Comparison of ENCODE assay signal across 8 cellular contexts in the genomic region with DNA sequence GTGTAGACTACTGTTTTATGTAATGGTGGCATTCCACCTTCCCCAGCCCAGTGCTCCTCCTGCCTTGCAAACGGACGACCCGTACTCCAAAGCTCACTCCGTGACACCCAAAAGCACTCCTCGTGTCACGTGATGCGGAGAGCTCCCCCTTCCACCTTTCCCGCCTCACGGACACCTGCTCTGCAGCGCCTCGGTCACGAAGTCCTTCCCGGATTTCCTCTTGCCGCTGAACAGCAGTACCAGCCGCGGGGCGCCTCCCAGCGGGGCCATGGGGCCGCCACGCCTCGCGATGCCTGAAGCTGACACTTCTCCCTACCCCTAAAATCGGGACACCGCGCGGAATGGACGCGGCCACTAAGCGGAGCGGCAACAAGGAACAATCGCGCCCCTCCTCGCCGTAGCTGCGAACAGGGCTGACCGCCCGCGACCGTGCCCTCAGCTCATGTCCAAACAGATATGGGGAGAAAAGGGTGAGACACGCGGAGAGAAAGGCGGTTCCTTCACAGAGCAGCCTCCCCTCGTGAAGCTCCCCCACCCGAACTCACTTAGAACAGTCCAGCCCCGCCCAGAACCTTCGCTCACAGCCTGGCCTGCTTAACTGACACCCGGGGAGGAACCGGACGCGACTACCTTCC. TPM values are rescaled to one million over a fixed set of nuclear protein-coding genes. Genes with fewer than 3 reads are reported as not detected.
A peak's percentile ranks its signal among the peaks of the same experiment; 100 is the strongest.
DNase-seq lines count a peak whose midpoint lies in the region; ATAC-seq and TF ChIP-seq lines count a peak whose summit lies in the region.

TSS of gene PMVK (minus strand) at position 304 of the 635 bp plus-strand sequence. CDS start at position 270, 34 bp downstream.

- no peaks in the 10 kb centered on the region for H3K9me3 ChIP-seq in mammary epithelial cell (replicated peaks; ENCODE audit: insufficient read depth, low read length)
- H3K9me3 ChIP-seq in smooth muscle cell (replicated peaks; ENCODE audit: low read depth): no peaks in the 10 kb centered on the region

- H3K27me3 ChIP-seq in mammary epithelial cell (ENCODE audit: insufficient read depth, low read length): no peaks in the 10 kb centered on the region
- no peaks in the 10 kb centered on the region for H3K27me3 ChIP-seq in smooth muscle cell (ENCODE audit: low read depth)

- no TSS peak for BruUV-seq in mammary epithelial cell (replicated peaks; lab: Mats Ljungman, UMichigan)

- in situ Hi-C loops in ACHN (cut with HindIII; ENCODE audit: low pct_ligation_motif_present, low pct_unique_long_range_greater_than_20kb, low sequenced_read_pairs) (no loop called here), mammary epithelial cell (cut with MboI; ENCODE audit: low sequenced_read_pairs in 2 of 2) (no loop called here)

- H2AFZ ChIP-seq in mammary epithelial cell (ENCODE audit: low read depth, low read length): peak within 1 kb of the TSS; percentile 95
- H2AFZ ChIP-seq in smooth muscle cell (ENCODE audit: low read depth): peak within 1 kb of the TSS; percentile 78

- H3K4me3 ChIP-seq in mammary epithelial cell (replicated peaks in 1 of 3; ENCODE audit: insufficient read depth in 1 of 3, low read depth in 2 of 3, low read length in 3 of 3): peak within 1 kb of the TSS; percentile 57 to 81 (median 71)
- peak within 1 kb of the TSS; percentile 62 for H3K4me3 ChIP-seq in smooth muscle cell

- H3K79me2 ChIP-seq in mammary epithelial cell (ENCODE audit: insufficient read depth, low read length): peaks cover 24% of the 10 kb centered on the region
- no peaks in the 10 kb centered on the region for H3K79me2 ChIP-seq in smooth muscle cell (ENCODE audit: low read depth)

- dilution Hi-C loops in mammary epithelial cell (cut with HindIII; ENCODE audit: low sequenced_read_pairs): no loop called here

- DNase-seq in ACHN: peak; percentile 96
- DNase-seq in NCI-H2196 (lab: John Stamatoyannopoulos, UW; ENCODE audit: unreplicated experiment): peak; percentile 96
- peak; percentile 95 for DNase-seq in mammary epithelial cell
- DNase-seq in iPS-NIHi11 (ENCODE audit: low spot score): peak; percentile 94
- peak; percentile 94 for DNase-seq in smooth muscle cell (lab: John Stamatoyannopoulos, UW; ENCODE audit: unreplicated experiment)

- peak; percentile 66 for ATAC-seq in GM18868 (IDR thresholded peaks at IDR 0.05; ENCODE audit: unreplicated experiment)
- ATAC-seq in HG03108 (IDR thresholded peaks at IDR 0.05; ENCODE audit: unreplicated experiment): peak; percentile 57

- H3K27ac ChIP-seq in VCaP (peak within 1 kb of the TSS; percentile 100), mammary epithelial cell (ENCODE audit: insufficient read depth, low read depth, low read length) (peak within 1 kb of the TSS; percentile 96), smooth muscle cell (ENCODE audit: low read depth) (peak within 1 kb of the TSS; percentile 96)

- CTCF ChIA-PET in mammary epithelial cell (lab: Charles Lee; ENCODE audit: low non-redundant PET): interaction anchor here (0.6 to 0.9 kb wide), 4 partner anchors 58 to 207 kb away, joined by 3 read pairs; no protein-coding TSS in a partner anchor

- TF ChIP-seq CTCF in VCaP (conservative IDR thresholded peaks at IDR 0.05) (peak; percentile 85), mammary epithelial cell (conservative IDR thresholded peaks at IDR 0.05 in 1 of 2, IDR thresholded peaks at IDR 0.05 in 1 of 2; ENCODE audit: extremely low read depth in 1 of 2, insufficient read depth in 1 of 2, low read depth in 1 of 2, low read length in 2 of 2) (peak in 1 of 2 donors; percentile 50), smooth muscle cell (IDR thresholded peaks at IDR 0.05; ENCODE audit: borderline replicate concordance, insufficient read depth, poor library complexity, severe bottlenecking) (peak; percentile 9)

- H3K4me1 ChIP-seq in mammary epithelial cell (ENCODE audit: insufficient read depth, low read length): peaks cover 39% of the 10 kb centered on the region
- H3K4me1 ChIP-seq in smooth muscle cell (ENCODE audit: low read depth): peaks cover 15% of the 10 kb centered on the region

- H3K36me3 ChIP-seq in mammary epithelial cell (ENCODE audit: insufficient read depth, low read length) (no peaks in the 10 kb centered on the region), smooth muscle cell (ENCODE audit: low read depth) (no peaks in the 10 kb centered on the region)

- H3K4me2 ChIP-seq in mammary epithelial cell (ENCODE audit: insufficient read depth, low read depth, low read length): peak within 1 kb of the TSS; percentile 94
- H3K4me2 ChIP-seq in smooth muscle cell: peak within 1 kb of the TSS; percentile 82

- H3F3A ChIP-seq in smooth muscle cell (ENCODE audit: low read depth): no peaks in the 10 kb centered on the region

- H4K20me1 ChIP-seq in mammary epithelial cell (ENCODE audit: insufficient read depth, low read length) (no peaks in the 10 kb centered on the region), smooth muscle cell (ENCODE audit: low read depth) (no peaks in the 10 kb centered on the region)

- 0% methylated on average over 10 of the region's 50 CpGs for WGBS in mammary epithelial cell (ENCODE audit: low coverage, missing lambda C conversion rate)
- under 1% methylated on average over 49 of the region's 50 CpGs for WGBS in smooth muscle cell (ENCODE audit: low lambda C conversion rate)

- intact Hi-C loops in mammary epithelial cell (cut with micrococcal nuclease): loop anchor here (1.0 to 2.0 kb wide), 2 partner anchors 36 to 377 kb away; no protein-coding TSS in a partner anchor

- H3K9ac ChIP-seq in mammary epithelial cell (ENCODE audit: insufficient read depth, low read length) (peak within 1 kb of the TSS; percentile 98), smooth muscle cell (ENCODE audit: low read depth) (peak within 1 kb of the TSS; percentile 99)

RNA-seq across cellular contexts. Expression of gene PMVK, which starts in this region (rescaled TPM):
- total RNA-seq in mammary epithelial cell (10 to 100 TPM in 1 of 2 donors, 1 to 10 TPM in 1; 7.2 to 34.7 TPM), smooth muscle cell (6.0 and 6.7 TPM in 2 replicates)
- polyA plus RNA-seq in mammary epithelial cell (40.1 TPM), smooth muscle cell (31.2 and 40.2 TPM in 2 replicates)
- 32.9 TPM for polyA minus RNA-seq in mammary epithelial cell

Comparison
In these comparisons a context has a peak if more than half of its experiments do, and no peak if none do; other contexts are left out.
1. Peak in every context shown above with its lines: DNase-seq, ATAC-seq, H3K4me3 ChIP-seq and H3K27ac ChIP-seq.